ENCODE assay signal across 2 cellular contexts in genomic region chr7:1197997-1198632, GRCh38.
TF ChIP-seq lines count a peak whose summit lies in the region.

No MANE protein-coding gene starts in this region.

TF ChIP-seq in HEK293, 187 proteins besides CTCF, POLR2A, EP300 and RAD21 (continued from another document):
- TF ChIP-seq BCL11A (tag by site-specific recombination; IDR thresholded peaks at IDR 0.05; ENCODE audit: low read depth) (peak; percentile 51; the same call in 1 of the 2 replicates), ZBTB6 (tag by site-specific recombination; IDR thresholded peaks at IDR 0.05) (no peak), ZNF529 (tag by site-specific recombination; IDR thresholded peaks at IDR 0.05; ENCODE audit: insufficient replicate concordance) (no peak), ZNF48 (tag by site-specific recombination; IDR thresholded peaks at IDR 0.05) (no peak), ZNF544 (tag by site-specific recombination; IDR thresholded peaks at IDR 0.05) (no peak), ZEB2 (tag by site-specific recombination; IDR thresholded peaks at IDR 0.05) (peak; percentile 70; the same call in 1 of the 2 replicates), PRDM4 (tag by site-specific recombination; IDR thresholded peaks at IDR 0.05) (peak; percentile 92), ZNF560 (tag by site-specific recombination; IDR thresholded peaks at IDR 0.05; ENCODE audit: borderline replicate concordance) (no peak), ZNF600 (tag by site-specific recombination; IDR thresholded peaks at IDR 0.05) (peak; percentile 43; the same call in 1 of the 2 replicates), ZNF629 (tag by site-specific recombination; IDR thresholded peaks at IDR 0.05) (0 out of 2 replicates have a peak, but pooled peaks have one; percentile 28)
TF ChIP-seq in HEK293: peak in this region for 6.

TF ChIP-seq in SK-N-SH, 30 proteins besides CTCF, POLR2A, EP300 and RAD21 (continued from another document):
- TF ChIP-seq ZBTB33 (IDR thresholded peaks at IDR 0.05; ENCODE audit: borderline replicate concordance, low read depth) (no peak), MXI1 (IDR thresholded peaks at IDR 0.05; ENCODE audit: low read depth, low read length) (no peak), TCF12 (IDR thresholded peaks at IDR 0.05) (peak; percentile 16; the same call in 1 of the 2 replicates), USF2 (IDR thresholded peaks at IDR 0.05; ENCODE audit: borderline replicate concordance, low read depth, low read length) (no peak), ELF1 (IDR thresholded peaks at IDR 0.05) (no peak), RFX5 (IDR thresholded peaks at IDR 0.05; ENCODE audit: low read length) (no peak), TAF1 (IDR thresholded peaks at IDR 0.05; ENCODE audit: borderline replicate concordance, low read depth, low read length) (no peak), FOXM1 (IDR thresholded peaks at IDR 0.05; ENCODE audit: low read depth) (no peak), SIN3A (IDR thresholded peaks at IDR 0.05; ENCODE audit: borderline replicate concordance, low read depth, low read length) (no peak), REST (IDR thresholded peaks at IDR 0.05; ENCODE audit: low read depth, low read length) (no peak), TEAD4 (IDR thresholded peaks at IDR 0.05; ENCODE audit: borderline replicate concordance, insufficient read depth) (no peak), POLR2AphosphoS5 (IDR thresholded peaks at IDR 0.05; ENCODE audit: low read depth, low read length) (no peak), EZH2phosphoT487 (IDR thresholded peaks at IDR 0.05; ENCODE audit: borderline replicate concordance, low read depth) (no peak), USF1 (IDR thresholded peaks at IDR 0.05; ENCODE audit: borderline replicate concordance, low read depth) (no peak), NFIC (IDR thresholded peaks at IDR 0.05; ENCODE audit: borderline replicate concordance) (0 out of 2 replicates have a peak, but pooled peaks have one; percentile 30), FOSL2 (IDR thresholded peaks at IDR 0.05; ENCODE audit: borderline replicate concordance, low read depth) (no peak), GATA2 (CRISPR knock-in tag; IDR thresholded peaks at IDR 0.05) (no peak)
TF ChIP-seq in SK-N-SH: peak in this region for 3.
